ENCODE assay signal across 8 cellular contexts in the genomic region with DNA sequence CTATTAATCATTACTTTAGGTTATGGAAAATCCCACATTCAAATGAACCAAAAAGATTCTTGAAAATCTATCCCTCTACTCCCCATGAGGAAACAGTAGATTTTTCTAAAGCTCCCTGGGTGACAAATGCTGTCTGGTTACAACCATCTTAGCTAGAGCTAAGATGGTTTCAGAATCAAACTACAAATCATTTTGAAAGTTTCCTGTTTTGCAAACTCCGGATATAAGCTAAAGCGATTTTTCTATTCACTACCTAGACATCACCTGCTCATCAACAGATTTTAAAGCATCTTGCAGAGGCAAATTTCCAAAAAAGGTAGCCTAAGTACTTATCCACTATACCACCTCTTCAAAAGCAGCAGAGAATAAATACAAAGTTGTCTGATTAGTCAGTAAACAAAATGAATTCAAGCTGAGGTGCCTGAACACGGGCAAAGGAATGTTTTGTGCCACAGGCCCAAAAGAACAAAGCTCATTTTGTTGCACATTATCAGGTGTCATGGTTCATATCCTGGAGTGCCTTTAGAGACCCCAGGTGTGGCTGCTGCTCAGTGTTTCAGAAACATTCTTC.
DNase-seq lines count a peak whose midpoint lies in the region; ATAC-seq and TF ChIP-seq lines count a peak whose summit lies in the region.
"Had no signal": no experiment of that assay in that cellular context is flagged by ENCODE, and none has a peak within 500 bp of the region (broad histone marks: within the 10 kb centered on the region; RNA-seq: fewer than 3 reads in every experiment).

No MANE protein-coding gene starts in this region.

- TF ChIP-seq CTCF in osteocyte (IDR thresholded peaks at IDR 0.05), result no peak

- intact Hi-C loops in right cardiac atrium (cut with DNase I), result no loop called here

- no peaks in the 10 kb centered on the region for H3K9me3 Mint-ChIP-seq in osteocyte (ENCODE audit: unreplicated experiment)

- H3K36me3 Mint-ChIP-seq in osteocyte (ENCODE audit: unreplicated experiment), result no peaks in the 10 kb centered on the region

- H3K4me3 ChIP-seq in right cardiac atrium (ENCODE audit: low read length), result no peak overlapping the region
- H3K4me3 ChIP-seq: PC-9 had no signal

- H3K4me3 Mint-ChIP-seq in osteocyte (ENCODE audit: unreplicated experiment), result no peak overlapping the region

- H3K27me3 Mint-ChIP-seq in osteocyte (ENCODE audit: unreplicated experiment), result no peaks in the 10 kb centered on the region

- no peaks in the 10 kb centered on the region for H3K27me3 ChIP-seq in right cardiac atrium (ENCODE audit: control insufficient read depth, insufficient read depth)

- ATAC-seq in GM18519 (IDR thresholded peaks at IDR 0.05; ENCODE audit: low FRiP score, unreplicated experiment) (peak; percentile 60), GM21526 (IDR thresholded peaks at IDR 0.05; ENCODE audit: low FRiP score, unreplicated experiment) (peak; percentile 42), HG03469 (IDR thresholded peaks at IDR 0.05; ENCODE audit: unreplicated experiment) (peak; percentile 55), right cardiac atrium (no peak)

- no peaks in the 10 kb centered on the region for H3K9me3 ChIP-seq in right cardiac atrium (ENCODE audit: control insufficient read depth, low read length)

- no peak overlapping the region for H3K27ac Mint-ChIP-seq in osteocyte (ENCODE audit: unreplicated experiment)

- peaks cover 42% of the 10 kb centered on the region for H3K4me1 Mint-ChIP-seq in osteocyte (ENCODE audit: unreplicated experiment)

- H3K4me1 ChIP-seq in right cardiac atrium (ENCODE audit: control insufficient read depth, insufficient read depth, low read length), result peaks cover 3% of the 10 kb centered on the region

- WGBS in right cardiac atrium, result 65% methylated on average over 3 of the region's 3 CpGs

- no peak overlapping the region for H3K27ac ChIP-seq in right cardiac atrium (ENCODE audit: low read length)
- H3K27ac ChIP-seq: PC-9 had no signal

- DNase-seq in left kidney (ENCODE audit: low read depth, low spot score), result peak; percentile 27
- no peak for DNase-seq in right cardiac atrium
- no peak for DNase-seq in osteocyte (ENCODE audit: extremely low spot score, unreplicated experiment)
- DNase-seq in putamen (ENCODE audit: low spot score), result no peak
- DNase-seq: PC-9 had no signal

Comparison
In these comparisons a context has a peak if more than half of its experiments do, and no peak if none do; other contexts are left out.
1. ATAC-seq: peak in GM18519 (single experiment), GM21526 (single experiment) and HG03469 (single experiment); none in right cardiac atrium (0 of 2).